21 cellular contexts compared by ENCODE assay signal in the genomic region with DNA sequence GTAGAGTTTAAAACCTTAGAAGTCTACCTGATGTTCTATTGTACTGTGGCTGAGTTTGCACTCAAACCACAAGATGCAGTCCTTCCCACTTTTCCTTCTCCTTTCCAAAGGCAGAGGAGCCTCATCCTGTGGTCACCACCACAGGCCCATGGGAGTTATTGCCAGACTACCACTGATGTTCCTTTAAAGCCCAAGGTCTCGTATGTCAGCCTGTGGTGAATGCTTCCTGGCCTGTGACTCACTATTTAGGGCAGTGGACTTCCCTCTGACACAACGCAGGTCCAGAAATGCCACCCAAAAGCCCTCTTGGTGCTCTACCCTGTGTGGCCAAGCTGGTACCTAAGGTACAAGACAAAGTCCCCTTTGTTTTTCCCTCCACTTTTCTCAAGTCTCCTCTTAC. TPM values are rescaled to one million over a fixed set of nuclear protein-coding genes. Genes with fewer than 3 reads are reported as not detected.
A peak's percentile ranks its signal among the peaks of the same experiment; 100 is the strongest.
DNase-seq lines count a peak whose midpoint lies in the region; ATAC-seq and TF ChIP-seq lines count a peak whose summit lies in the region.
"Had no signal": no experiment of that assay in that cellular context is flagged by ENCODE, and none has a peak within 500 bp of the region (broad histone marks: within the 10 kb centered on the region; RNA-seq: fewer than 3 reads in every experiment).

No MANE protein-coding gene starts in this region.

- DNase-seq in HT1080 (ENCODE audit: low read depth) (peak; percentile 93), amniotic epithelial cell (ENCODE audit: low read depth) (peak; percentile 32), left lung (no peak), D341Med (ENCODE audit: low spot score) (no peak), globus pallidus (ENCODE audit: low spot score) (no peak), NCI-H2029 treated with DMSO at 0.1 percent for 48 hours (lab: John Stamatoyannopoulos, UW) (no peak), posterior cingulate gyrus (no peak)
- DNase-seq: ACHN; activated CD4-positive, alpha-beta T cell treated with anti-CD3 and anti-CD28 coated beads for 4 hours; CD4-positive, alpha-beta memory T cell; cortex of kidney; DMS79; naive B cell; NCI-H1436 treated with DMSO at 0.1 percent for 48 hours; NCI-H2171; NCI-H69; pancreas; sigmoid colon had no signal

- no peaks in the 10 kb centered on the region for H3K27me3 ChIP-seq in BLaER1
- H3K27me3 ChIP-seq in left lung = no peaks in the 10 kb centered on the region
- H3K27me3 ChIP-seq: hepatocyte, pancreas, sigmoid colon had no signal

- H3K9me3 ChIP-seq in BLaER1 (peaks cover 10% of the 10 kb centered on the region), left lung (peaks cover 0 to 8% of the 10 kb centered on the region in 2 donors)
- H3K9me3 ChIP-seq: pancreas had no signal

- peak overlapping the region; percentile 51 for H3K4me2 ChIP-seq in BLaER1
- H3K4me2 ChIP-seq: hepatocyte had no signal

- intact Hi-C loops in left lung (cut with DNase I) (no loop called here), posterior cingulate gyrus (cut with DNase I) (no loop called here)

- H3K4me1 ChIP-seq in BLaER1 (peaks cover 7% of the 10 kb centered on the region), left lung (no peaks in the 10 kb centered on the region)
- H3K4me1 ChIP-seq: pancreas, sigmoid colon had no signal

- no peak for TF ChIP-seq CTCF in left lung (IDR thresholded peaks at IDR 0.05)

- no peak overlapping the region for H3K27ac ChIP-seq in BLaER1
- no peak overlapping the region for H3K27ac ChIP-seq in left lung
- H3K27ac ChIP-seq: hepatocyte, pancreas, sigmoid colon had no signal

- H3K9ac ChIP-seq in BLaER1 = no peak overlapping the region

- H3K36me3 ChIP-seq in BLaER1 (no peaks in the 10 kb centered on the region), left lung (no peaks in the 10 kb centered on the region)
- H3K36me3 ChIP-seq: pancreas, sigmoid colon had no signal

- H3K4me3 ChIP-seq in BLaER1 (no peak overlapping the region), left lung (no peak overlapping the region)
- H3K4me3 ChIP-seq: hepatocyte, pancreas, sigmoid colon had no signal

- ATAC-seq in left lung = peak; percentile 34
- ATAC-seq: HCT116 had no signal

- no peaks in the 10 kb centered on the region for H4K20me1 ChIP-seq in BLaER1

RNA-seq across cellular contexts. Expression of a gene that starts 14.8 kb away (rescaled TPM):
- 40.1 and 42.6 TPM in 2 replicates for total RNA-seq in HT1080 (2014; rRNA removed; shearing (Covaris generic))
- polyA plus RNA-seq in HT1080 (2015; cell fraction: cytosol; rRNA removed) = 55.1 and 68.8 TPM in 2 replicates
- 165 and 190 TPM in 2 replicates for polyA plus RNA-seq in HT1080 (2015; cell fraction: nucleus; rRNA removed)
- 10 to 100 TPM; 36.3 to 47.6 TPM for total RNA-seq in left lung

Comparison
In these comparisons a context has a peak if more than half of its experiments do, and no peak if none do; other contexts are left out.
1. DNase-seq: peak in HT1080 (single experiment) and amniotic epithelial cell (single experiment); none in left lung (0 of 2), D341Med (single experiment), globus pallidus (single experiment), NCI-H2029 treated with DMSO at 0.1 percent for 48 hours (single experiment) and posterior cingulate gyrus (0 of 10).